Comparison of ENCODE assay signal across 22 cellular contexts in the genomic region with DNA sequence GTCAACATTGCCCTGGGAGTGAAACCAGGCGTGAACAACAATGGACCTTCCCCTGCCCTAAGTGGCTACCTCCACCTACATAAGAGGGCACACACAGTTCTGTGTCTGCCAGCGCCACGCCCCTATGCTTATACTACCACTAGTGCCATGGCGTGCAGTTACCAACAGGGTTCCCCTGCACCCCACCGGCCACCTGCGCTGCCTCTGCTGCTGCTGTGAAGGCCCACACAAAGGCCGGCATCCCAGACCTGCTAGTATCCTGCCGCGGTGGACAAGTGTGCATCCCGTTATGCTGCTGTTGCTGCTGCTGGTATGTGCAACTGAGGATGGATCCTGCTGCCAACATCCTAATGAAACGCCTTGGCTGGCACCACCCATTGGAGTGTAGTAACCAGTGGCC.
DNase-seq lines count a peak whose midpoint lies in the region; ATAC-seq lines count a peak whose summit lies in the region.
"Had no signal": no experiment of that assay in that cellular context is flagged by ENCODE, and none has a peak within 500 bp of the region (broad histone marks: within the 10 kb centered on the region; RNA-seq: fewer than 3 reads in every experiment).

No MANE protein-coding gene starts in this region.

- no peaks in the 10 kb centered on the region for H3K4me1 Mint-ChIP-seq in stimulated activated naive CD8-positive, alpha-beta T cell treated with anti-CD3 and anti-CD28 coated beads, Interleukin-15, amount 100 ng/mL, for 72 hours

- H4K8ac ChIP-seq in mesenchymal stem cell (ENCODE audit: low read length), result peak overlapping the region; percentile 17
- no peak overlapping the region for H4K8ac ChIP-seq in trophoblast cell (ENCODE audit: low read depth, low read length)

- H3K9ac ChIP-seq in mesenchymal stem cell (ENCODE audit: low read length), result no peak overlapping the region
- no peak overlapping the region for H3K9ac ChIP-seq in trophoblast cell (ENCODE audit: low read length)
- H3K9ac ChIP-seq: BLaER1 treated with 17β-estradiol and CSF1 and Interleukin-3, amounts not matched to agents 10 nM and 100 nM had no signal

- DNase-seq in NCI-H748 (lab: John Stamatoyannopoulos, UW; ENCODE audit: unreplicated experiment) (peak; percentile 4), NCI-H748 treated with DMSO at 0.1 percent for 48 hours (lab: John Stamatoyannopoulos, UW) (no peak), mesenchymal stem cell (no peak), trophoblast cell (no peak), DMS 273 treated with DMSO at 0.1 percent for 48 hours (lab: John Stamatoyannopoulos, UW) (no peak)
- no peak for DNase-seq in stimulated activated naive CD8-positive, alpha-beta T cell treated with anti-CD3 and anti-CD28 coated beads, Interleukin-15, Interleukin-2, amounts not matched to agents 100 U/mL and 50 U/mL, for 24 hours
- no peak for DNase-seq in stimulated activated naive CD8-positive, alpha-beta T cell treated with anti-CD3 and anti-CD28 coated beads, Interleukin-15, amount 100 ng/mL, for 72 hours
- DNase-seq: AML-193; Caco-2; Calu3; CD4-positive, alpha-beta T cell; CD8-positive, alpha-beta T cell; DMS153; DMS53; DMS79; GF-D8 had no signal

- H3K9me3 ChIP-seq in mesenchymal stem cell (ENCODE audit: control insufficient read depth, low read length) (no peaks in the 10 kb centered on the region), trophoblast cell (ENCODE audit: insufficient read depth, low read depth, low read length) (peaks cover 6% of the 10 kb centered on the region)
- H3K9me3 ChIP-seq: A549, Caco-2 had no signal

- H4K12ac ChIP-seq in trophoblast cell (ENCODE audit: low read depth, low read length), result no peak overlapping the region

- H4K91ac ChIP-seq in mesenchymal stem cell (ENCODE audit: low read length) (no peak overlapping the region), trophoblast cell (ENCODE audit: low read depth, low read length) (no peak overlapping the region)

- peak; percentile 23 for ATAC-seq in stimulated activated naive CD8-positive, alpha-beta T cell treated with anti-CD3 and anti-CD28 coated beads, Interleukin-15, Interleukin-2, amounts not matched to agents 100 U/mL and 50 U/mL, for 24 hours
- ATAC-seq in stimulated activated naive CD8-positive, alpha-beta T cell treated with anti-CD3 and anti-CD28 coated beads, Interleukin-15, amount 100 ng/mL, for 72 hours, result no peak
- ATAC-seq in GM21447 (IDR thresholded peaks at IDR 0.05; ENCODE audit: unreplicated experiment), result no peak
- ATAC-seq: A549; CD8-positive, alpha-beta T cell had no signal

- H2BK15ac ChIP-seq in mesenchymal stem cell (ENCODE audit: low read depth, poor library complexity, severe bottlenecking), result no peak overlapping the region

- H2BK5ac ChIP-seq in mesenchymal stem cell (ENCODE audit: low read depth, low read length, poor library complexity, severe bottlenecking) (no peak overlapping the region), trophoblast cell (ENCODE audit: low read depth, low read length, poor library complexity) (no peak overlapping the region)

- H3K23ac ChIP-seq in mesenchymal stem cell (ENCODE audit: low read length in 2 of 2) (no peak overlapping the region), trophoblast cell (ENCODE audit: low read length) (peak overlapping the region; percentile 30)

- WGBS in mesenchymal stem cell, result 97% methylated on average over 11 of the region's 11 CpGs
- no CpG with 5 or more reads among the region's 11 CpGs for WGBS in trophoblast cell (ENCODE audit: extremely low coverage, insufficient coverage, insufficient read length)

- H3K4ac ChIP-seq in mesenchymal stem cell (ENCODE audit: low read depth in 1 of 2, low read length in 2 of 2), result no peak overlapping the region
- H3K4ac ChIP-seq in trophoblast cell (ENCODE audit: low read depth, low read length), result no peak overlapping the region

- H3K27ac ChIP-seq in mesenchymal stem cell (ENCODE audit: low read length, poor library complexity, severe bottlenecking), result no peak overlapping the region
- H3K27ac ChIP-seq in trophoblast cell (ENCODE audit: low read depth, low read length), result no peak overlapping the region
- H3K27ac ChIP-seq: 22Rv1; A549; BLaER1 treated with 17β-estradiol and CSF1 and Interleukin-3, amounts not matched to agents 10 nM and 100 nM; C4-2B had no signal

- H3K4me3 ChIP-seq in mesenchymal stem cell (ENCODE audit: insufficient read depth in 1 of 2, low read depth in 1 of 2, low read length in 2 of 2) (no peak overlapping the region), trophoblast cell (ENCODE audit: low read depth, low read length) (no peak overlapping the region)
- H3K4me3 ChIP-seq: A549; BLaER1 treated with 17β-estradiol and CSF1 and Interleukin-3, amounts not matched to agents 10 nM and 100 nM had no signal

- H2BK120ac ChIP-seq in mesenchymal stem cell (ENCODE audit: low read depth, low read length) (no peak overlapping the region), trophoblast cell (ENCODE audit: insufficient read depth, low read length, poor library complexity) (no peak overlapping the region)

- H3K14ac ChIP-seq in mesenchymal stem cell (ENCODE audit: low read length in 2 of 2), result no peak overlapping the region
- no peak overlapping the region for H3K14ac ChIP-seq in trophoblast cell (ENCODE audit: low read length)

- peaks cover 0 to 10% of the 10 kb centered on the region in 2 donors for H3K9me3 Mint-ChIP-seq in stimulated activated naive CD8-positive, alpha-beta T cell treated with anti-CD3 and anti-CD28 coated beads, Interleukin-15, amount 100 ng/mL, for 72 hours

- H3K36me3 ChIP-seq in mesenchymal stem cell (ENCODE audit: control insufficient read depth in 1 of 2, insufficient read depth in 2 of 2, low read depth in 1 of 2, low read length in 2 of 2), result peaks cover 14 to 25% of the 10 kb centered on the region in 2 experiments
- H3K36me3 ChIP-seq in trophoblast cell (ENCODE audit: control insufficient read depth in 1 of 2, insufficient read depth in 2 of 2, low read length in 2 of 2), result peaks cover 6 to 9% of the 10 kb centered on the region in 2 experiments

- H2AFZ ChIP-seq in mesenchymal stem cell (ENCODE audit: low read depth, low read length) (no peak overlapping the region), trophoblast cell (ENCODE audit: insufficient read depth, low read length, poor library complexity) (no peak overlapping the region)

- H3K4me1 ChIP-seq in mesenchymal stem cell (ENCODE audit: control insufficient read depth, insufficient read depth, low read depth, low read length) (no peaks in the 10 kb centered on the region), trophoblast cell (ENCODE audit: control insufficient read depth in 1 of 2, insufficient read depth in 2 of 2, low read length in 2 of 2) (no peaks in the 10 kb centered on the region)
- H3K4me1 ChIP-seq: A549, Caco-2 had no signal

- no peak overlapping the region for H3K18ac ChIP-seq in mesenchymal stem cell (ENCODE audit: low read depth in 1 of 2, low read length in 2 of 2)
- H3K18ac ChIP-seq in trophoblast cell (ENCODE audit: low read length), result no peak overlapping the region

- H3K4me2 ChIP-seq in mesenchymal stem cell (ENCODE audit: low read length, poor library complexity, severe bottlenecking) (no peak overlapping the region), trophoblast cell (ENCODE audit: low read length) (no peak overlapping the region)
- H3K4me2 ChIP-seq: A549; BLaER1 treated with 17β-estradiol and CSF1 and Interleukin-3, amounts not matched to agents 10 nM and 100 nM had no signal

- H3K4me3 Mint-ChIP-seq in stimulated activated naive CD8-positive, alpha-beta T cell treated with anti-CD3 and anti-CD28 coated beads, Interleukin-15, amount 100 ng/mL, for 72 hours, result no peak overlapping the region
- H3K4me3 Mint-ChIP-seq: B cell; CD4-positive, alpha-beta T cell; CD8-positive, alpha-beta T cell had no signal

- no peaks in the 10 kb centered on the region for H3K79me2 ChIP-seq in trophoblast cell (ENCODE audit: control insufficient read depth, insufficient read depth, low read length, poor library complexity)

- H3K27ac Mint-ChIP-seq in stimulated activated naive CD8-positive, alpha-beta T cell treated with anti-CD3 and anti-CD28 coated beads, Interleukin-15, amount 100 ng/mL, for 72 hours, result no peak overlapping the region
- H3K27ac Mint-ChIP-seq: B cell; CD4-positive, alpha-beta T cell; CD8-positive, alpha-beta T cell had no signal

- H2BK12ac ChIP-seq in mesenchymal stem cell (ENCODE audit: low read length in 2 of 2) (no peak overlapping the region), trophoblast cell (ENCODE audit: low read length) (no peak overlapping the region)

- no peaks in the 10 kb centered on the region for H3K27me3 ChIP-seq in mesenchymal stem cell (ENCODE audit: control insufficient read depth in 1 of 2, insufficient read depth in 1 of 2, low read length in 2 of 2)
- H3K27me3 ChIP-seq in trophoblast cell (ENCODE audit: insufficient read depth, low read length), result no peaks in the 10 kb centered on the region
- H3K27me3 ChIP-seq: BLaER1 treated with 17β-estradiol and CSF1 and Interleukin-3, amounts not matched to agents 10 nM and 100 nM had no signal

- H2AK5ac ChIP-seq in mesenchymal stem cell (ENCODE audit: low read length, severe bottlenecking) (no peak overlapping the region), trophoblast cell (ENCODE audit: low read length) (no peak overlapping the region)

- no peaks in the 10 kb centered on the region for H3K27me3 Mint-ChIP-seq in stimulated activated naive CD8-positive, alpha-beta T cell treated with anti-CD3 and anti-CD28 coated beads, Interleukin-15, amount 100 ng/mL, for 72 hours
- H3K27me3 Mint-ChIP-seq: B cell; CD4-positive, alpha-beta T cell had no signal

- H3K79me1 ChIP-seq in mesenchymal stem cell (replicated peaks; ENCODE audit: low read length, poor library complexity, severe bottlenecking) (peaks cover 4% of the 10 kb centered on the region), trophoblast cell (ENCODE audit: low read length) (no peaks in the 10 kb centered on the region)
